Comparison of ENCODE assay signal across 25 cellular contexts in the genomic region with DNA sequence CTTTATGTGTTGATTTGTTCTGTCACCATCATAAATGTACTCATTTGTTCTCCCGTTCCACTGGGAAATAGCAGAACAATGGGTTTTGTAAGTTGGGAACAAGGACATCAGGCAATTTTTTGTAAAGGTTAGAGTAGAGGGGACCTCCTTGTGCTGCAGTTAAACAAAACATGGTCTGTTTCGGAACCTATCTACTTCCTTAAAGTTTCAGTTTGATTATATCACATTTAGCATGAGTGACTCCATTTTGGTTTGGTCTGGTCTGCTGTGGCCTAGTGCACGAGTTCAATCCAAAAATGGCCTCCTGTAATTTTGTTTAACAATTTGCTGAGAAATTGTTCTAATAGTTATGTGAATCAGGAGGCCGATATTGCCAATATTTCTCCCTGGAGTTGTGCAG.
"Had no signal": no experiment of that assay in that cellular context is flagged by ENCODE, and none has a peak within 500 bp of the region (broad histone marks: within the 10 kb centered on the region; RNA-seq: fewer than 3 reads in every experiment).

No MANE protein-coding gene starts in this region.

- H3K4me1 ChIP-seq: foreskin keratinocyte, lower lobe of right lung had no signal

- ATAC-seq: foreskin keratinocyte; gastroesophageal sphincter; heart left ventricle; left colon; left lobe of liver; left ventricle myocardium superior; lower lobe of right lung; mucosa of descending colon; naive thymus-derived CD8-positive, alpha-beta T cell had no signal

- H3K27me3 ChIP-seq: dorsolateral prefrontal cortex, esophagus muscularis mucosa, foreskin keratinocyte, gastroesophageal sphincter, heart left ventricle, hepatocyte had no signal

- H3K36me3 ChIP-seq: esophagus muscularis mucosa, gastroesophageal sphincter, heart left ventricle, lower lobe of right lung had no signal

- H3K9me3 ChIP-seq: esophagus muscularis mucosa, gastroesophageal sphincter, heart left ventricle, lower lobe of right lung, mucosa of descending colon had no signal

- H3K4me3 ChIP-seq: coronary artery, dorsolateral prefrontal cortex, esophagus muscularis mucosa, gastroesophageal sphincter, heart left ventricle, hepatocyte, lower lobe of right lung, mucosa of descending colon had no signal

- FAIRE-seq: endothelial cell of umbilical vein, frontal cortex, kidney had no signal

- H3K79me2 ChIP-seq: hepatocyte had no signal

- H3K27ac ChIP-seq: coronary artery, dorsolateral prefrontal cortex, esophagus muscularis mucosa, foreskin keratinocyte, gastroesophageal sphincter, heart left ventricle, hepatocyte, lower lobe of right lung had no signal

- DNase-seq: dermis blood vessel endothelial cell; dorsolateral prefrontal cortex; effector CD4-positive, alpha-beta T cell; effector memory CD4-positive, alpha-beta T cell; foreskin keratinocyte; heart left ventricle; hypothalamus; immature natural killer cell; islet precursor cell; kidney; kidney glomerular epithelial cell; left colon; left ventricle myocardium superior; lower lobe of right lung; mesenchymal stem cell; mucosa of descending colon; naive B cell; naive thymus-derived CD8-positive, alpha-beta T cell had no signal

- H3K4me2 ChIP-seq: hepatocyte had no signal

- H2AFZ ChIP-seq: hepatocyte had no signal
